ENCODE assay signal across 8 cellular contexts in genomic region chr3:13282986-13283876, GRCh38.
DNase-seq lines count a peak whose midpoint lies in the region; ATAC-seq and TF ChIP-seq lines count a peak whose summit lies in the region.

No MANE protein-coding gene starts in this region.

- no peak overlapping the region for H3K4me3 ChIP-seq in CD8-positive, alpha-beta T cell (ENCODE audit: low read depth, low read length)
- H3K4me3 ChIP-seq in subcutaneous abdominal adipose tissue (ENCODE audit: low read depth in 1 of 5, low read length in 5 of 5) = peak overlapping the region; percentile 43 to 65 (median 62)

- no peak for TF ChIP-seq CTCF in CD8-positive, alpha-beta T cell (IDR thresholded peaks at IDR 0.05)

- H3K27ac Mint-ChIP-seq in CD8-positive, alpha-beta T cell = no peak overlapping the region
- H3K27ac Mint-ChIP-seq in activated naive CD8-positive, alpha-beta T cell treated with anti-CD3 and anti-CD28 coated beads for 36 hours = no peak overlapping the region

- peak overlapping the region; percentile 74 for H3K4me3 Mint-ChIP-seq in CD8-positive, alpha-beta T cell
- H3K4me3 Mint-ChIP-seq in activated naive CD8-positive, alpha-beta T cell treated with anti-CD3 and anti-CD28 coated beads for 36 hours = peak overlapping the region; percentile 62

- ATAC-seq in CD8-positive, alpha-beta T cell = peak; percentile 51
- no peak for ATAC-seq in HG03039 (IDR thresholded peaks at IDR 0.05; ENCODE audit: unreplicated experiment)
- no peak for ATAC-seq in GM21390 (IDR thresholded peaks at IDR 0.05; ENCODE audit: unreplicated experiment)

- no peaks in the 10 kb centered on the region for H3K36me3 Mint-ChIP-seq in CD8-positive, alpha-beta T cell
- peaks cover 10% of the 10 kb centered on the region for H3K36me3 Mint-ChIP-seq in activated naive CD8-positive, alpha-beta T cell treated with anti-CD3 and anti-CD28 coated beads for 36 hours

- H3K4me1 Mint-ChIP-seq in CD8-positive, alpha-beta T cell (ENCODE audit: low read depth) = peaks cover 5% of the 10 kb centered on the region
- peaks cover 2% of the 10 kb centered on the region for H3K4me1 Mint-ChIP-seq in activated naive CD8-positive, alpha-beta T cell treated with anti-CD3 and anti-CD28 coated beads for 36 hours

- CTCF ChIA-PET in CD8-positive, alpha-beta T cell (lab: Charles Lee) = interaction anchor here (1.3 kb wide), 1 partner anchor 169 kb away, joined by 3 read pairs; no protein-coding TSS in a partner anchor

- H3K9me3 Mint-ChIP-seq in CD8-positive, alpha-beta T cell = peaks cover 17% of the 10 kb centered on the region
- peaks cover 16% of the 10 kb centered on the region for H3K9me3 Mint-ChIP-seq in activated naive CD8-positive, alpha-beta T cell treated with anti-CD3 and anti-CD28 coated beads for 36 hours

- POLR2A ChIA-PET in CD8-positive, alpha-beta T cell (lab: Charles Lee) = interaction anchor here (0.6 kb wide), 1 partner anchor 80 kb away, joined by 3 read pairs; no protein-coding TSS in a partner anchor

- no peak overlapping the region for H3K27ac ChIP-seq in CD8-positive, alpha-beta T cell (ENCODE audit: low read depth, low read length)
- no peak overlapping the region for H3K27ac ChIP-seq in subcutaneous abdominal adipose tissue (ENCODE audit: low read depth, low read length)

- intact Hi-C loops in CD8-positive, alpha-beta T cell (cut with DNase I, micrococcal nuclease) = loop anchor here in 1 of 2 experiments (10.0 kb wide), 1 partner anchor 188 kb away; no protein-coding TSS in a partner anchor

- H3K9ac ChIP-seq in subcutaneous abdominal adipose tissue (ENCODE audit: low read length in 5 of 5) = no peak overlapping the region

- H3K36me3 ChIP-seq in CD8-positive, alpha-beta T cell (ENCODE audit: insufficient read depth, low read length) = no peaks in the 10 kb centered on the region
- no peaks in the 10 kb centered on the region for H3K36me3 ChIP-seq in subcutaneous abdominal adipose tissue (ENCODE audit: control insufficient read depth in 5 of 5, insufficient read depth in 5 of 5, low read length in 5 of 5)

- H3K27me3 Mint-ChIP-seq in CD8-positive, alpha-beta T cell (ENCODE audit: low read depth) = peaks cover 44% of the 10 kb centered on the region
- peaks cover 52% of the 10 kb centered on the region for H3K27me3 Mint-ChIP-seq in activated naive CD8-positive, alpha-beta T cell treated with anti-CD3 and anti-CD28 coated beads for 36 hours

- peaks cover 23% of the 10 kb centered on the region for H3K27me3 ChIP-seq in CD8-positive, alpha-beta T cell (ENCODE audit: insufficient read depth, low read length)
- peaks cover 0 to 31% (median 16%) of the 10 kb centered on the region in 5 donors for H3K27me3 ChIP-seq in subcutaneous abdominal adipose tissue (ENCODE audit: control insufficient read depth in 5 of 5, insufficient read depth in 4 of 5, low read length in 5 of 5)

- H3K4me1 ChIP-seq in CD8-positive, alpha-beta T cell (ENCODE audit: insufficient read depth, low read length) = peaks cover 10% of the 10 kb centered on the region
- H3K4me1 ChIP-seq in subcutaneous abdominal adipose tissue (ENCODE audit: control insufficient read depth in 5 of 5, insufficient read depth in 5 of 5, low read length in 5 of 5) = peaks cover 0 to 29% (median 24%) of the 10 kb centered on the region in 5 donors

- no peak for DNase-seq in CD8-positive, alpha-beta T cell
- DNase-seq in HuH-7.5 (ENCODE audit: low spot score) (peak; percentile 94), iPS-NIHi7 (ENCODE audit: extremely low spot score) (peak; percentile 75), NOMO-1 (lab: John Stamatoyannopoulos, UW; ENCODE audit: unreplicated experiment in 2 of 2) (no peak)
- peak; percentile 41 for DNase-seq in activated naive CD8-positive, alpha-beta T cell treated with anti-CD3 and anti-CD28 coated beads for 36 hours

- H3K9me3 ChIP-seq in CD8-positive, alpha-beta T cell (ENCODE audit: low read length) = peaks cover 7% of the 10 kb centered on the region
- peaks cover 3 to 22% (median 10%) of the 10 kb centered on the region in 5 donors for H3K9me3 ChIP-seq in subcutaneous abdominal adipose tissue (ENCODE audit: control insufficient read depth in 5 of 5, low read length in 5 of 5)

Comparison
In these comparisons a context has a peak if more than half of its experiments do, and no peak if none do; other contexts are left out.
1. DNase-seq: peak in HuH-7.5 (single experiment), activated naive CD8-positive, alpha-beta T cell treated with anti-CD3 and anti-CD28 coated beads for 36 hours (single experiment) and iPS-NIHi7 (single experiment); none in CD8-positive, alpha-beta T cell (0 of 7) and NOMO-1 (0 of 2).